Comparison of ENCODE assay signal across 8 cellular contexts in the genomic region with DNA sequence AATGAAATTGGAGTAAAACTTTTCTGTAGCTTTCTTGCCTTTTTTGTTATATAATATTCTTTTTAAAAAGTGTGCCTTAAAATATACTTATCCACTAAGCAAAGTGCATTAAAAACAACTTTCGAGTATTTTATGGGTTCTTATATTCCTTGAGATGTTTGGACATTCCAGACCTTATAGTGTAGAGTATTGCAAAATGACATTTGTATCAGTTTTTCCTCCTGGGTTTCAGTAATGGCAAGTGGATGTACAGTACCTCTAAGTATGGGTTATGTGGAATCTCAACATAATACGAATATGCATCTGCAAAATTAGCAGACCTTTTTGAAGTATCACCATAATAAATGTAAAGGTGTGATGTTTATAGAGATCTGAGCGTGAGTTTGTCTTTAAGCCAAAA. TPM values are rescaled to one million over a fixed set of nuclear protein-coding genes. Genes with fewer than 3 reads are reported as not detected.
DNase-seq lines count a peak whose midpoint lies in the region; ATAC-seq, FAIRE-seq and TF ChIP-seq lines count a peak whose summit lies in the region.

No MANE protein-coding gene starts in this region.

- H3K27ac Mint-ChIP-seq in activated CD8-positive, alpha-beta memory T cell treated with anti-CD3 and anti-CD28 coated beads, Interleukin-2, amount 10 ng/mL, durations not matched to agents 7 days and 5 days, result peak overlapping the region; percentile 86
- H3K27ac Mint-ChIP-seq in activated T-helper 2 cell treated with anti-CD3 and anti-CD28 coated beads, Interferon-gamma antibody, Interleukin-2, Interleukin-4, amounts not matched to agents 10 μg/mL and 5 μg/mL and 100 μg/mL, durations not matched to agents 14 hours and 24 hours and 36 hours, result peak overlapping the region; percentile 62

- H3K4me3 Mint-ChIP-seq in activated CD8-positive, alpha-beta memory T cell treated with anti-CD3 and anti-CD28 coated beads, Interleukin-2, amount 10 ng/mL, durations not matched to agents 7 days and 5 days, result peak overlapping the region; percentile 98
- H3K4me3 Mint-ChIP-seq in activated T-helper 2 cell treated with anti-CD3 and anti-CD28 coated beads, Interferon-gamma antibody, Interleukin-2, Interleukin-4, amounts not matched to agents 10 μg/mL and 5 μg/mL and 100 μg/mL, durations not matched to agents 14 hours and 24 hours and 36 hours (ENCODE audit: low read depth), result peak overlapping the region; percentile 96

- no peak for DNase-seq in activated CD8-positive, alpha-beta memory T cell treated with anti-CD3 and anti-CD28 coated beads, Interleukin-2, amount 10 ng/mL, durations not matched to agents 7 days and 5 days
- no peak for DNase-seq in activated CD8-positive, alpha-beta memory T cell treated with anti-CD3 and anti-CD28 coated beads, Interleukin-2, amount 50 U/mL, for 48 hours
- no peak for DNase-seq in activated T-helper 2 cell treated with anti-CD3 and anti-CD28 coated beads, Interferon-gamma antibody, Interleukin-2, Interleukin-4, amounts not matched to agents 10 μg/mL and 5 μg/mL and 100 μg/mL, durations not matched to agents 14 hours and 24 hours and 36 hours (ENCODE audit: low spot score)
- DNase-seq in kidney (no peak), testis (no peak), NCI-H1105 treated with DMSO at 0.1 percent for 48 hours (lab: John Stamatoyannopoulos, UW) (no peak), NOMO-1 treated with DMSO at 0.1 percent for 48 hours (lab: John Stamatoyannopoulos, UW; ENCODE audit: unreplicated experiment) (no peak)

- no peak for ATAC-seq in activated CD8-positive, alpha-beta memory T cell treated with anti-CD3 and anti-CD28 coated beads, Interleukin-2, amount 10 ng/mL, durations not matched to agents 7 days and 5 days
- no peak for ATAC-seq in GM19351 (IDR thresholded peaks at IDR 0.05; ENCODE audit: unreplicated experiment)

- H3K36me3 Mint-ChIP-seq in activated CD8-positive, alpha-beta memory T cell treated with anti-CD3 and anti-CD28 coated beads, Interleukin-2, amount 10 ng/mL, durations not matched to agents 7 days and 5 days, result peaks cover 32% of the 10 kb centered on the region
- H3K36me3 Mint-ChIP-seq in activated T-helper 2 cell treated with anti-CD3 and anti-CD28 coated beads, Interferon-gamma antibody, Interleukin-2, Interleukin-4, amounts not matched to agents 10 μg/mL and 5 μg/mL and 100 μg/mL, durations not matched to agents 14 hours and 24 hours and 36 hours (ENCODE audit: low read depth), result peaks cover 44% of the 10 kb centered on the region

- intact Hi-C loops in activated T-helper 2 cell treated with anti-CD3 and anti-CD28 coated beads, Interferon-gamma antibody, Interleukin-2, Interleukin-4, amounts not matched to agents 10 μg/mL and 5 μg/mL and 100 μg/mL, durations not matched to agents 14 hours and 24 hours and 36 hours (cut with micrococcal nuclease), result loop anchor here (2.0 to 10.0 kb wide), 4 partner anchors 34 to 385 kb away; a partner anchor contains a TSS
- intact Hi-C loops in kidney (cut with DNase I), result no loop called here
- intact Hi-C loops in testis (cut with DNase I; ENCODE audit: low total_unique reads), result no loop called here

- H3K9me3 ChIP-seq in kidney (ENCODE audit: control insufficient read depth in 1 of 2, low read length in 2 of 2) (no peaks in the 10 kb centered on the region), testis (no peaks in the 10 kb centered on the region)

- no peaks in the 10 kb centered on the region for H3K27me3 ChIP-seq in testis

- no peak for TF ChIP-seq POLR2A in testis (IDR thresholded peaks at IDR 0.05)

- peaks cover 47% of the 10 kb centered on the region for H3K4me1 Mint-ChIP-seq in activated CD8-positive, alpha-beta memory T cell treated with anti-CD3 and anti-CD28 coated beads, Interleukin-2, amount 10 ng/mL, durations not matched to agents 7 days and 5 days
- H3K4me1 Mint-ChIP-seq in activated T-helper 2 cell treated with anti-CD3 and anti-CD28 coated beads, Interferon-gamma antibody, Interleukin-2, Interleukin-4, amounts not matched to agents 10 μg/mL and 5 μg/mL and 100 μg/mL, durations not matched to agents 14 hours and 24 hours and 36 hours (ENCODE audit: low read depth), result peaks cover 43% of the 10 kb centered on the region

- no peaks in the 10 kb centered on the region for H3K9me3 Mint-ChIP-seq in activated CD8-positive, alpha-beta memory T cell treated with anti-CD3 and anti-CD28 coated beads, Interleukin-2, amount 10 ng/mL, durations not matched to agents 7 days and 5 days (ENCODE audit: low read depth)
- H3K9me3 Mint-ChIP-seq in activated T-helper 2 cell treated with anti-CD3 and anti-CD28 coated beads, Interferon-gamma antibody, Interleukin-2, Interleukin-4, amounts not matched to agents 10 μg/mL and 5 μg/mL and 100 μg/mL, durations not matched to agents 14 hours and 24 hours and 36 hours, result no peaks in the 10 kb centered on the region

- no peak overlapping the region for H3K27ac ChIP-seq in kidney (ENCODE audit: low read depth in 2 of 2, low read length in 2 of 2)
- H3K27ac ChIP-seq in testis, result no peak overlapping the region

- peak overlapping the region; percentile 89 to 98 for H3K4me3 ChIP-seq in kidney (ENCODE audit: low read length in 2 of 2)
- peak overlapping the region; percentile 64 to 91 for H3K4me3 ChIP-seq in testis

- peaks cover 4% of the 10 kb centered on the region for H3K27me3 Mint-ChIP-seq in activated CD8-positive, alpha-beta memory T cell treated with anti-CD3 and anti-CD28 coated beads, Interleukin-2, amount 10 ng/mL, durations not matched to agents 7 days and 5 days
- H3K27me3 Mint-ChIP-seq in activated T-helper 2 cell treated with anti-CD3 and anti-CD28 coated beads, Interferon-gamma antibody, Interleukin-2, Interleukin-4, amounts not matched to agents 10 μg/mL and 5 μg/mL and 100 μg/mL, durations not matched to agents 14 hours and 24 hours and 36 hours (ENCODE audit: low read depth), result no peaks in the 10 kb centered on the region

- H3K36me3 ChIP-seq in kidney (ENCODE audit: control insufficient read depth in 1 of 2, insufficient read depth in 2 of 2, low read length in 2 of 2) (no peaks in the 10 kb centered on the region), testis (ENCODE audit: low read depth, missing control alignments) (no peaks in the 10 kb centered on the region)

- TF ChIP-seq CTCF in kidney (IDR thresholded peaks at IDR 0.05; ENCODE audit: borderline replicate concordance, extremely low read depth, insufficient read depth) (no peak), testis (IDR thresholded peaks at IDR 0.05) (no peak)

- CTCF ChIA-PET in activated CD8-positive, alpha-beta memory T cell treated with anti-CD3 and anti-CD28 coated beads, Interleukin-2, amount 10 ng/mL, durations not matched to agents 7 days and 5 days (lab: Charles Lee), result interaction anchor here (0.7 kb wide), 1 partner anchor 48 kb away, joined by 3 read pairs; no protein-coding TSS in a partner anchor

- FAIRE-seq in kidney (lab: Jason Lieb, UNC), result no peak

- 8 to 10% methylated on average over 3 of the region's 3 CpGs for WGBS in testis, 2 donors

- H3K9ac ChIP-seq in kidney (ENCODE audit: low read length in 2 of 2), result peak overlapping the region; percentile 71 to 94

- H3K4me1 ChIP-seq in kidney (ENCODE audit: control insufficient read depth in 1 of 2, insufficient read depth in 1 of 2, low read depth in 1 of 2, low read length in 2 of 2) (peaks cover 14 to 15% of the 10 kb centered on the region in 2 donors), testis (peaks cover 27% of the 10 kb centered on the region)

RNA-seq across cellular contexts. Expression of a gene that starts 2.7 kb away (rescaled TPM):
- 10 to 100 TPM; 43.9 to 57.9 TPM for total RNA-seq in activated CD8-positive, alpha-beta memory T cell treated with anti-CD3 and anti-CD28 coated beads, Interleukin-2, amount 10 ng/mL, durations not matched to agents 7 days and 5 days
- 45.5 and 47.4 TPM in 2 replicates for total RNA-seq in activated T-helper 2 cell treated with anti-CD3 and anti-CD28 coated beads, Interferon-gamma antibody, Interleukin-2, Interleukin-4, amounts not matched to agents 10 μg/mL and 5 μg/mL and 100 μg/mL, durations not matched to agents 14 hours and 24 hours and 36 hours
- total RNA-seq in kidney, result 50.9 TPM
- polyA plus RNA-seq in kidney (ENCODE audit: insufficient read depth, low read depth, low replicate concordance), result 15.5 TPM
- total RNA-seq in testis, result 100 to 1,000 TPM; 134 to 140 TPM
- polyA plus RNA-seq in testis (ENCODE audit: insufficient read depth, low read depth, low replicate concordance), result 55.1 TPM
